8 cellular contexts compared by ENCODE assay signal in genomic region chr1:163366555-163366954, GRCh38.
"Had no signal": no experiment of that assay in that cellular context is flagged by ENCODE, and none has a peak within 500 bp of the region (broad histone marks: within the 10 kb centered on the region; RNA-seq: fewer than 3 reads in every experiment).

No MANE protein-coding gene starts in this region.

- DNase-seq: GM23248, H9, HCEC 1CT, IMR-90, KBM-7 had no signal

- H2AFZ ChIP-seq: GM23248 had no signal

- FAIRE-seq: H1, H54, HTR-8/SVneo had no signal

- H3K4me3 ChIP-seq: GM23248 had no signal

- H3K9ac ChIP-seq: GM23248 had no signal

- H3K27ac ChIP-seq: GM23248 had no signal
